Comparison of ENCODE assay signal across 8 cellular contexts in the genomic region with DNA sequence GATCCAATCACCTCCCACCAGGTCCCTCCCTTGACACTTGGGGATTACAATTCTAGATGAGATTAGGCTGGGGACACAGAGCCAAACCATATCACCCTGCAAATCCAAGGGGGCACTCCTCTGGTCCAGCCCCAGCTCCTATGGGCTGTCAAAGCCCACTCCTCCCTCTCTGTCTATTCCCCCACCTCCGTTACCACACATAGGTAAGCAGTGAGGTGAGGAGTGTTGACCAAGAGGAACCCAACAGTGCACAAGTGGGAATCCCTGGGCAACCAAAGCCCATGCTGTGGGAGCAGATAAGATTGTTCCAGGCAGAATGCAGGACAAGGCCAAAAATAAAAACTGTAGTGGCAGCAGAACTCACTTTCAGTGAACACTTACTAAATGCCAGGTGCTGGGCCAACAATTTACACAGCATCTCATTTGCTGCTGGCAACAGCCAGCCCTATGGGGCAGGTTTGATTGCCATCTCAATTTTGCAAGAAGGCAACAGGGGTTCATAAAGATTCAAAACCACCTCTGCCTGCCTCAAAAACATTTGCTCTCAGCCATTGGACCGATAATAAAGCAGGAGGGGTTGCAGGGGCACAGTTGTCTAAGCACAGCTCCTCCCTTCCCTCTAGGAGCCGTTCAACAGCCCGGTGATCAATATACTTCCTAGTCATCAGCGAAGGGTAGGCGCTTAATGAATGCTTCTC. TPM values are rescaled to one million over a fixed set of nuclear protein-coding genes. Genes with fewer than 3 reads are reported as not detected.
DNase-seq lines count a peak whose midpoint lies in the region; ATAC-seq and TF ChIP-seq lines count a peak whose summit lies in the region.

No MANE protein-coding gene starts in this region.

- H3K4me3 ChIP-seq in PC-3 (ENCODE audit: low read length) (peak overlapping the region; percentile 83), esophagus muscularis mucosa (peak overlapping the region; percentile 64 to 71 (median 68)), skeletal muscle cell (ENCODE audit: low read depth, low read length) (peak overlapping the region; percentile 79), tibial artery (peak overlapping the region in 1 of 2 donors; percentile 71)

- TF ChIP-seq POLR2A in esophagus muscularis mucosa (IDR thresholded peaks at IDR 0.05; ENCODE audit: low read depth): no peak

- H4K20me1 ChIP-seq in PC-3 (ENCODE audit: low read length): no peaks in the 10 kb centered on the region

- peak overlapping the region; percentile 98 for H2AFZ ChIP-seq in PC-3 (ENCODE audit: low read length)

- H3K9ac ChIP-seq in PC-3 (ENCODE audit: low read length): peak overlapping the region; percentile 81

- TF ChIP-seq EP300 in esophagus muscularis mucosa (IDR thresholded peaks at IDR 0.05): no peak

- intact Hi-C loops in PC-3 (cut with micrococcal nuclease) (no loop called here), esophagus muscularis mucosa (cut with DNase I) (no loop called here), tibial artery (cut with DNase I; ENCODE audit: low total_unique reads) (no loop called here)

- H3K27ac ChIP-seq in PC-3 (ENCODE audit: low read length) (no peak overlapping the region), esophagus muscularis mucosa (replicated peaks in 1 of 4) (no peak overlapping the region), tibial artery (no peak overlapping the region)

- H3K9me3 ChIP-seq in PC-3 (ENCODE audit: low read length) (no peaks in the 10 kb centered on the region), esophagus muscularis mucosa (no peaks in the 10 kb centered on the region), tibial artery (no peaks in the 10 kb centered on the region)

- H3K27me3 ChIP-seq in PC-3 (ENCODE audit: low read length) (no peaks in the 10 kb centered on the region), esophagus muscularis mucosa (peaks cover 0 to 14% (median 0%) of the 10 kb centered on the region in 4 donors), tibial artery (peaks cover 0 to 15% of the 10 kb centered on the region in 2 donors)

- POLR2A ChIA-PET in PC-3 (lab: Charles Lee; ENCODE audit: unreplicated experiment): no interaction called here

- CTCF ChIA-PET in PC-3 (lab: Charles Lee): no interaction called here

- TF ChIP-seq CTCF in PC-3 (conservative IDR thresholded peaks at IDR 0.05; ENCODE audit: low read depth, low read length) (no peak), esophagus muscularis mucosa (IDR thresholded peaks at IDR 0.05) (no peak), tibial artery (IDR thresholded peaks at IDR 0.05) (no peak)

- BruUV-seq in PC-3 (replicated peaks; lab: Mats Ljungman, UMichigan): TSS peak; percentile 0

- H3K36me3 ChIP-seq in PC-3 (ENCODE audit: low read depth, low read length) (no peaks in the 10 kb centered on the region), esophagus muscularis mucosa (peaks cover 0 to 21% (median 2%) of the 10 kb centered on the region in 4 donors), tibial artery (peaks cover 0 to 3% (median 0%) of the 10 kb centered on the region in 3 donors)

- H3F3A ChIP-seq in PC-3 (ENCODE audit: low read length, unreplicated experiment): no peaks in the 10 kb centered on the region

- H3K9me2 ChIP-seq in PC-3 (replicated peaks; ENCODE audit: low read length): no peaks in the 10 kb centered on the region

- peak; percentile 7 for DNase-seq in NOMO-1 treated with DMSO at 0.1 percent for 48 hours (lab: John Stamatoyannopoulos, UW; ENCODE audit: unreplicated experiment)
- no peak for DNase-seq in NOMO-1 (lab: John Stamatoyannopoulos, UW; ENCODE audit: unreplicated experiment in 2 of 2)
- no peak for DNase-seq in PC-3
- DNase-seq in esophagus muscularis mucosa (ENCODE audit: extremely low spot score): no peak
- no peak for DNase-seq in skeletal muscle cell (ENCODE audit: low read depth)
- DNase-seq in mucosa of gallbladder (ENCODE audit: low spot score): no peak
- no peak for DNase-seq in GM19238 (ENCODE audit: insufficient read length, low spot score)
- DNase-seq in tibial artery: no peak

- H3K4me1 ChIP-seq in PC-3 (ENCODE audit: insufficient read depth, low read length) (no peaks in the 10 kb centered on the region), esophagus muscularis mucosa (peaks cover 22 to 30% (median 25%) of the 10 kb centered on the region in 4 donors), tibial artery (peaks cover 0 to 24% (median 15%) of the 10 kb centered on the region in 4 donors)

- peak; percentile 14; the same call in 1 of the 2 replicates for ATAC-seq in PC-3

- 22% methylated on average over 6 of the region's 6 CpGs for WGBS in esophagus muscularis mucosa

- H3K79me2 ChIP-seq in PC-3 (ENCODE audit: low read length): peaks cover 13% of the 10 kb centered on the region

- H3K4me2 ChIP-seq in PC-3 (ENCODE audit: low read length): peak overlapping the region; percentile 96

RNA-seq across cellular contexts. Expression of gene SDF2L1, which starts 8.9 kb away (rescaled TPM):
- total RNA-seq in PC-3 (2014; rRNA removed) (180 and 214 TPM in 2 replicates), esophagus muscularis mucosa (10 to 100 TPM; 22.4 to 40.8 (median 29.3) TPM), mucosa of gallbladder (61.4 TPM)

RNA-seq across cellular contexts. Expression of gene PPIL2, which starts 14.8 kb away (rescaled TPM):
- total RNA-seq in PC-3 (2014; rRNA removed): 32.3 and 33.7 TPM in 2 replicates
- total RNA-seq in esophagus muscularis mucosa: 10 to 100 TPM; 16.9 to 34.3 (median 24.7) TPM
- total RNA-seq in mucosa of gallbladder: 46.6 TPM

RNA-seq across cellular contexts. Expression of gene CCDC116, which starts 18.4 kb away (rescaled TPM):
- not detected in 2 replicates for total RNA-seq in PC-3 (2014; rRNA removed)
- total RNA-seq in esophagus muscularis mucosa: under 1 TPM; 0.26 to 0.99 (median 0.55) TPM
- 0.37 TPM for total RNA-seq in mucosa of gallbladder

RNA-seq across cellular contexts. Expression of gene YDJC, which starts 21.1 kb away (rescaled TPM):
- total RNA-seq in PC-3 (2014; rRNA removed) (79.4 and 122 TPM in 2 replicates), esophagus muscularis mucosa (10 to 100 TPM; 13.7 to 33.7 (median 26.2) TPM), mucosa of gallbladder (27.4 TPM)
